15 cellular contexts compared by ENCODE assay signal in the genomic region with DNA sequence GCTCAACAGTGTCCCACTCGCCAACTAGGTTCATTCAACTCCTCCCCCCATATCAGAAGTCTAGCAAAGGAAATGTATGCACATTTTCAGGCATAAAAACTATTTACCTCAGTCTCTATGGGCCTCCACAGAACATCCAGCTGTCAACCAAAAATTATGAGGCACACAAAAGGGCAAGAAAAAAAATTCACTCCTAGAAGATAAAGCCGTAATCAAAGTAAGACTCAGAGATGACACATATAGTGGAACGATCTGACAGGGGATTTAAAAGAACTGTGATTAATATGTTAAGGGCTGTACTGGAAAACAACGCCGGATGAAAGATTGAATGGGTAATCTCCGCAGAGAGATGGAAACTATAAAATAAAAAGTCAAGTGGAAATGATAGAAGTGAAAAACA.
"Had no signal": no experiment of that assay in that cellular context is flagged by ENCODE, and none has a peak within 500 bp of the region (broad histone marks: within the 10 kb centered on the region; RNA-seq: fewer than 3 reads in every experiment).

No MANE protein-coding gene starts in this region.

- H3K27ac Mint-ChIP-seq: activated CD4-positive, alpha-beta memory T cell treated with anti-CD3 and anti-CD28 coated beads, Interleukin-2, amount 10 ng/mL, durations not matched to agents 7 days and 5 days; activated naive CD4-positive, alpha-beta T cell treated with anti-CD3 and anti-CD28 coated beads for 36 hours; immature natural killer cell; natural killer cell; type B pancreatic cell had no signal

- H3K9me3 ChIP-seq: psoas muscle, right lobe of liver had no signal

- H3K4me3 Mint-ChIP-seq: activated CD4-positive, alpha-beta memory T cell treated with anti-CD3 and anti-CD28 coated beads, Interleukin-2, amount 10 ng/mL, durations not matched to agents 7 days and 5 days; activated naive CD4-positive, alpha-beta T cell treated with anti-CD3 and anti-CD28 coated beads for 36 hours; effector memory CD8-positive, alpha-beta T cell; immature natural killer cell; natural killer cell; type B pancreatic cell had no signal

- H3K36me3 Mint-ChIP-seq: natural killer cell had no signal

- H3K27me3 ChIP-seq: right lobe of liver had no signal

- H3K27ac ChIP-seq: psoas muscle, right lobe of liver had no signal

- H3K36me3 ChIP-seq: right lobe of liver had no signal

- H3K9me3 Mint-ChIP-seq: activated CD4-positive, alpha-beta memory T cell treated with anti-CD3 and anti-CD28 coated beads, Interleukin-2, amount 10 ng/mL, durations not matched to agents 7 days and 5 days; activated naive CD4-positive, alpha-beta T cell treated with anti-CD3 and anti-CD28 coated beads for 36 hours; effector memory CD8-positive, alpha-beta T cell; immature natural killer cell; natural killer cell; type B pancreatic cell had no signal

- H3K4me1 ChIP-seq: right lobe of liver had no signal

- ATAC-seq: effector memory CD8-positive, alpha-beta T cell; left cardiac atrium; natural killer cell; psoas muscle; right lobe of liver had no signal

- H3K27me3 Mint-ChIP-seq: activated CD4-positive, alpha-beta memory T cell treated with anti-CD3 and anti-CD28 coated beads, Interleukin-2, amount 10 ng/mL, durations not matched to agents 7 days and 5 days; effector memory CD8-positive, alpha-beta T cell; type B pancreatic cell had no signal

- H3K4me3 ChIP-seq: lung, psoas muscle, right lobe of liver had no signal

- DNase-seq: activated CD4-positive, alpha-beta memory T cell treated with anti-CD3 and anti-CD28 coated beads, Interleukin-2, amount 10 ng/mL, durations not matched to agents 7 days and 5 days; activated naive CD4-positive, alpha-beta T cell treated with anti-CD3 and anti-CD28 coated beads for 36 hours; effector memory CD8-positive, alpha-beta T cell; erythroblast; glutamatergic neuron; immature natural killer cell; left cardiac atrium; natural killer cell; psoas muscle; right lobe of liver; stimulated activated CD4-positive, alpha-beta T cell treated with anti-CD3 and anti-CD28 coated beads, Interleukin-2, amount 100 ng/mL, for 24 hours; stimulated activated naive CD4-positive, alpha-beta T cell; T-helper 9 cell had no signal
